In genomic region chrX:9676311-9676710, GRCh38 we compare ENCODE assay signal across 24 cellular contexts.
DNase-seq lines count a peak whose midpoint lies in the region; ATAC-seq, FAIRE-seq and TF ChIP-seq lines count a peak whose summit lies in the region.
"Had no signal": no experiment of that assay in that cellular context is flagged by ENCODE, and none has a peak within 500 bp of the region (broad histone marks: within the 10 kb centered on the region; RNA-seq: fewer than 3 reads in every experiment).

No MANE protein-coding gene starts in this region.

- no peak for DNase-seq in activated CD4-positive, alpha-beta memory T cell treated with anti-CD3 and anti-CD28 coated beads, Interleukin-2, amount 10 ng/mL, durations not matched to agents 7 days and 5 days
- no peak for DNase-seq in activated CD4-positive, alpha-beta memory T cell treated with anti-CD3 and anti-CD28 coated beads for 36 hours
- DNase-seq in fibroblast of peridontal ligament (ENCODE audit: extremely low read depth) (peak; percentile 23), D721Med (ENCODE audit: insufficient read length, low spot score) (no peak), COLO668 (lab: John Stamatoyannopoulos, UW; ENCODE audit: unreplicated experiment) (no peak)
- DNase-seq in stimulated activated naive B cell treated with anti-CD40 and anti-IgM and Interleukin-4, amounts not matched to agents 10 μg/mL and 1 μg/mL and 100 μg/mL, for 72 hours, result no peak
- DNase-seq: activated CD4-positive, CD25-positive, alpha-beta regulatory T cell; amniotic stem cell; CD4-positive, alpha-beta T cell; DMS79; effector memory CD4-positive, alpha-beta T cell; kidney glomerular epithelial cell; mesenchymal stem cell; NCI-H1694; NCI-H82; nephron progenitor cell; SJCRH30; upper lobe of right lung had no signal

- H3K9me3 ChIP-seq in OCI-LY3 (ENCODE audit: insufficient read depth, low read length), result peaks cover 28% of the 10 kb centered on the region; the same call in 1 of the 2 replicates
- H3K9me3 ChIP-seq: A549, SJCRH30, upper lobe of right lung had no signal

- H3K27me3 Mint-ChIP-seq in activated CD4-positive, alpha-beta memory T cell treated with anti-CD3 and anti-CD28 coated beads, Interleukin-2, amount 10 ng/mL, durations not matched to agents 7 days and 5 days, result no peaks in the 10 kb centered on the region
- H3K27me3 Mint-ChIP-seq in activated CD4-positive, alpha-beta memory T cell treated with anti-CD3 and anti-CD28 coated beads for 36 hours, result no peaks in the 10 kb centered on the region
- H3K27me3 Mint-ChIP-seq in stimulated activated naive B cell treated with anti-CD40 and anti-IgM and Interleukin-4, amounts not matched to agents 10 μg/mL and 1 μg/mL and 100 μg/mL, for 72 hours, result no peaks in the 10 kb centered on the region
- H3K27me3 Mint-ChIP-seq: activated T-helper 17 cell treated with anti-CD3 and anti-CD28 coated beads, Interleukin-2, amount 50 U/mL, for 72 hours; CD4-positive, alpha-beta T cell had no signal

- peaks cover 60% of the 10 kb centered on the region for H3K36me3 Mint-ChIP-seq in activated CD4-positive, alpha-beta memory T cell treated with anti-CD3 and anti-CD28 coated beads, Interleukin-2, amount 10 ng/mL, durations not matched to agents 7 days and 5 days (ENCODE audit: low read depth)
- H3K36me3 Mint-ChIP-seq in activated CD4-positive, alpha-beta memory T cell treated with anti-CD3 and anti-CD28 coated beads for 36 hours, result peaks cover 15% of the 10 kb centered on the region
- H3K36me3 Mint-ChIP-seq in stimulated activated naive B cell treated with anti-CD40 and anti-IgM and Interleukin-4, amounts not matched to agents 10 μg/mL and 1 μg/mL and 100 μg/mL, for 72 hours, result peaks cover 14 to 29% of the 10 kb centered on the region in 2 donors

- ATAC-seq in stimulated activated naive B cell treated with anti-CD40 and anti-IgM and Interleukin-4, amounts not matched to agents 10 μg/mL and 1 μg/mL and 100 μg/mL, for 72 hours (replicated peaks), result no peak
- no peak for ATAC-seq in HG02763 (IDR thresholded peaks at IDR 0.05; ENCODE audit: unreplicated experiment)
- ATAC-seq: A549 had no signal

- peak overlapping the region; percentile 98 for H3K27ac ChIP-seq in OCI-LY3 (ENCODE audit: low read length)
- H3K27ac ChIP-seq: A549, SJCRH30, upper lobe of right lung had no signal

- CTCF ChIA-PET in activated CD4-positive, alpha-beta memory T cell treated with anti-CD3 and anti-CD28 coated beads, Interleukin-2, amount 10 ng/mL, durations not matched to agents 7 days and 5 days (lab: Charles Lee), result no interaction called here
- CTCF ChIA-PET in activated CD4-positive, alpha-beta memory T cell treated with anti-CD3 and anti-CD28 coated beads for 36 hours (lab: Charles Lee), result interaction anchor here (1.4 kb wide), 1 partner anchor 363 kb away, joined by 3 read pairs; no protein-coding TSS in a partner anchor

- peaks cover 12% of the 10 kb centered on the region for H3K9me3 Mint-ChIP-seq in activated CD4-positive, alpha-beta memory T cell treated with anti-CD3 and anti-CD28 coated beads, Interleukin-2, amount 10 ng/mL, durations not matched to agents 7 days and 5 days
- peaks cover 4% of the 10 kb centered on the region for H3K9me3 Mint-ChIP-seq in activated CD4-positive, alpha-beta memory T cell treated with anti-CD3 and anti-CD28 coated beads for 36 hours
- H3K9me3 Mint-ChIP-seq in stimulated activated naive B cell treated with anti-CD40 and anti-IgM and Interleukin-4, amounts not matched to agents 10 μg/mL and 1 μg/mL and 100 μg/mL, for 72 hours, result peaks cover 4 to 26% of the 10 kb centered on the region in 2 donors
- H3K9me3 Mint-ChIP-seq: activated T-helper 17 cell treated with anti-CD3 and anti-CD28 coated beads, Interleukin-2, amount 50 U/mL, for 72 hours; CD4-positive, alpha-beta T cell had no signal

- no peak overlapping the region for H3K4me2 ChIP-seq in OCI-LY3 (ENCODE audit: low read length)
- H3K4me2 ChIP-seq: A549 had no signal

- H4K20me1 ChIP-seq in OCI-LY3 (ENCODE audit: insufficient read depth, low read length), result no peaks in the 10 kb centered on the region

- no peaks in the 10 kb centered on the region for H3K79me2 ChIP-seq in OCI-LY3 (ENCODE audit: low read length)

- POLR2A ChIA-PET in activated CD4-positive, alpha-beta memory T cell treated with anti-CD3 and anti-CD28 coated beads, Interleukin-2, amount 10 ng/mL, durations not matched to agents 7 days and 5 days (lab: Charles Lee), result interaction anchor here (2.0 kb wide), 1 partner anchor 213 kb away, joined by 11 read pairs; no protein-coding TSS in a partner anchor
- POLR2A ChIA-PET in activated CD4-positive, alpha-beta memory T cell treated with anti-CD3 and anti-CD28 coated beads for 36 hours (lab: Charles Lee), result no interaction called here

- H3K27ac Mint-ChIP-seq in activated CD4-positive, alpha-beta memory T cell treated with anti-CD3 and anti-CD28 coated beads, Interleukin-2, amount 10 ng/mL, durations not matched to agents 7 days and 5 days, result peak overlapping the region; percentile 82
- no peak overlapping the region for H3K27ac Mint-ChIP-seq in activated CD4-positive, alpha-beta memory T cell treated with anti-CD3 and anti-CD28 coated beads for 36 hours
- H3K27ac Mint-ChIP-seq in stimulated activated naive B cell treated with anti-CD40 and anti-IgM and Interleukin-4, amounts not matched to agents 10 μg/mL and 1 μg/mL and 100 μg/mL, for 72 hours, result peak overlapping the region; percentile 7
- H3K27ac Mint-ChIP-seq: nephron progenitor cell had no signal

- intact Hi-C loops in activated CD4-positive, alpha-beta memory T cell treated with anti-CD3 and anti-CD28 coated beads for 36 hours (cut with micrococcal nuclease), result loop anchor here (2.0 to 5.0 kb wide), 2 partner anchors 220 to 421 kb away; no protein-coding TSS in a partner anchor

- H3K4me1 Mint-ChIP-seq in activated CD4-positive, alpha-beta memory T cell treated with anti-CD3 and anti-CD28 coated beads, Interleukin-2, amount 10 ng/mL, durations not matched to agents 7 days and 5 days, result peaks cover 35% of the 10 kb centered on the region
- peaks cover 20% of the 10 kb centered on the region for H3K4me1 Mint-ChIP-seq in activated CD4-positive, alpha-beta memory T cell treated with anti-CD3 and anti-CD28 coated beads for 36 hours (ENCODE audit: low read depth)
- H3K4me1 Mint-ChIP-seq in stimulated activated naive B cell treated with anti-CD40 and anti-IgM and Interleukin-4, amounts not matched to agents 10 μg/mL and 1 μg/mL and 100 μg/mL, for 72 hours, result peaks cover 25 to 39% of the 10 kb centered on the region in 2 donors
- H3K4me1 Mint-ChIP-seq: nephron progenitor cell had no signal

- peaks cover 37% of the 10 kb centered on the region for H3K4me1 ChIP-seq in OCI-LY3 (ENCODE audit: low read length)
- H3K4me1 ChIP-seq: A549, SJCRH30, stomach, upper lobe of right lung had no signal

- TF ChIP-seq CTCF in OCI-LY3 (IDR thresholded peaks at IDR 0.05; ENCODE audit: low read depth, low read length) (no peak), D721Med (IDR thresholded peaks at IDR 0.05; ENCODE audit: insufficient read depth, missing control alignments) (no peak)

- H3K36me3 ChIP-seq in OCI-LY3 (replicated peaks; ENCODE audit: low read depth, low read length), result peaks cover 62% of the 10 kb centered on the region
- H3K36me3 ChIP-seq: stomach, upper lobe of right lung had no signal

- FAIRE-seq in D721Med (lab: Jason Lieb, UNC), result no peak
- FAIRE-seq: frontal cortex had no signal

- no peak overlapping the region for H2AFZ ChIP-seq in OCI-LY3 (ENCODE audit: low read depth, low read length)

- no peak overlapping the region for H3K9ac ChIP-seq in OCI-LY3 (ENCODE audit: low read length)

- H3K27me3 ChIP-seq in OCI-LY3 (ENCODE audit: low read depth, low read length), result no peaks in the 10 kb centered on the region
- H3K27me3 ChIP-seq: SJCRH30, stomach, upper lobe of right lung had no signal

- no peak overlapping the region for H3K4me3 Mint-ChIP-seq in activated CD4-positive, alpha-beta memory T cell treated with anti-CD3 and anti-CD28 coated beads, Interleukin-2, amount 10 ng/mL, durations not matched to agents 7 days and 5 days
- no peak overlapping the region for H3K4me3 Mint-ChIP-seq in activated CD4-positive, alpha-beta memory T cell treated with anti-CD3 and anti-CD28 coated beads for 36 hours
- no peak overlapping the region for H3K4me3 Mint-ChIP-seq in stimulated activated naive B cell treated with anti-CD40 and anti-IgM and Interleukin-4, amounts not matched to agents 10 μg/mL and 1 μg/mL and 100 μg/mL, for 72 hours
- H3K4me3 Mint-ChIP-seq: nephron progenitor cell had no signal

- H3K4me3 ChIP-seq in OCI-LY3 (ENCODE audit: low read length), result no peak overlapping the region
- H3K4me3 ChIP-seq: A549, SJCRH30, stomach, upper lobe of right lung had no signal
